8 cellular contexts compared by ENCODE assay signal in genomic region chr18:76491436-76491800, GRCh38. TPM values are rescaled to one million over a fixed set of nuclear protein-coding genes. Genes with fewer than 3 reads are reported as not detected.
DNase-seq lines count a peak whose midpoint lies in the region; ATAC-seq and TF ChIP-seq lines count a peak whose summit lies in the region.

No MANE protein-coding gene starts in this region.

- H3K27me3 ChIP-seq in PC-9 (ENCODE audit: insufficient read depth, low read depth) (no peaks in the 10 kb centered on the region), aorta (ENCODE audit: control insufficient read depth in 1 of 2, insufficient read depth in 2 of 2, low read length in 1 of 2) (no peaks in the 10 kb centered on the region)

- H3K9me2 ChIP-seq in PC-9 (ENCODE audit: insufficient read depth), result no peaks in the 10 kb centered on the region

- H3K36me3 ChIP-seq in PC-9 (ENCODE audit: low read depth), result no peaks in the 10 kb centered on the region
- no peaks in the 10 kb centered on the region for H3K36me3 ChIP-seq in aorta (ENCODE audit: control insufficient read depth in 1 of 2, insufficient read depth in 2 of 2, low read length in 1 of 2)

- H3K4me3 ChIP-seq in PC-9, result peak overlapping the region; percentile 70
- H3K4me3 ChIP-seq in aorta (ENCODE audit: low read length in 2 of 2), result peak overlapping the region; percentile 54 to 97

- CTCF ChIA-PET in PC-9 (lab: Charles Lee), result no interaction called here

- H3K27ac ChIP-seq in PC-9, result peak overlapping the region; percentile 63
- no peak overlapping the region for H3K27ac ChIP-seq in aorta (ENCODE audit: low read depth in 1 of 2, low read length in 2 of 2)

- H3K4me1 ChIP-seq in PC-9 (replicated peaks; ENCODE audit: insufficient read depth), result peaks cover 14% of the 10 kb centered on the region
- H3K4me1 ChIP-seq in aorta (ENCODE audit: control insufficient read depth in 1 of 2, insufficient read depth in 2 of 2, low read length in 2 of 2), result no peaks in the 10 kb centered on the region

- no peaks in the 10 kb centered on the region for H3K9me3 Mint-ChIP-seq in HFFc6
- H3K9me3 Mint-ChIP-seq in activated naive CD4-positive, alpha-beta T cell treated with anti-CD3 and anti-CD28 coated beads, Interleukin-2, amount 50 U/mL, for 72 hours, result no peaks in the 10 kb centered on the region
- H3K9me3 Mint-ChIP-seq in osteocyte (ENCODE audit: unreplicated experiment), result no peaks in the 10 kb centered on the region

- H3K4me1 Mint-ChIP-seq in HFFc6 (ENCODE audit: low read depth) (peaks cover 53% of the 10 kb centered on the region), osteocyte (ENCODE audit: unreplicated experiment) (peaks cover 50% of the 10 kb centered on the region)

- no TSS peak for BruUV-seq in PC-9 (replicated peaks; lab: Mats Ljungman, UMichigan)

- H3K4me2 ChIP-seq in PC-9, result peak overlapping the region; percentile 90

- H3K36me3 Mint-ChIP-seq in HFFc6 (ENCODE audit: low read depth), result 0 out of 2 replicates have a peak, but pooled peaks cover 4% of the 10 kb centered on the region
- H3K36me3 Mint-ChIP-seq in activated naive CD4-positive, alpha-beta T cell treated with anti-CD3 and anti-CD28 coated beads, Interleukin-2, amount 50 U/mL, for 72 hours, result peaks cover 0 to 17% of the 10 kb centered on the region in 2 donors
- H3K36me3 Mint-ChIP-seq in osteocyte (ENCODE audit: unreplicated experiment), result no peaks in the 10 kb centered on the region

- DNase-seq in AG20443 (ENCODE audit: low spot score) (peak; percentile 86), HFFc6 (no peak), PC-9 (peak; percentile 49 to 67), head of caudate nucleus (peak in 31 of 42 donors; percentile 22 to 80 (median 57)), osteocyte (ENCODE audit: extremely low spot score, unreplicated experiment) (no peak), aorta (peak; percentile 80 to 90)
- peak in 1 of 2 donors; percentile 45 for DNase-seq in activated naive CD4-positive, alpha-beta T cell treated with anti-CD3 and anti-CD28 coated beads, Interleukin-2, amount 50 U/mL, for 72 hours (ENCODE audit: low spot score in 2 of 2)

- H3K27ac Mint-ChIP-seq in HFFc6 (peak overlapping the region; percentile 78), osteocyte (ENCODE audit: unreplicated experiment) (peak overlapping the region; percentile 91)
- H3K27ac Mint-ChIP-seq in activated naive CD4-positive, alpha-beta T cell treated with anti-CD3 and anti-CD28 coated beads, Interleukin-2, amount 50 U/mL, for 72 hours, result peak overlapping the region in 1 of 2 donors; percentile 86

- H4K20me1 ChIP-seq in PC-9 (ENCODE audit: insufficient read depth), result peaks cover 34% of the 10 kb centered on the region; the same call in 1 of the 2 replicates

- H3K27me3 Mint-ChIP-seq in HFFc6 (ENCODE audit: insufficient read depth), result peaks cover 1% of the 10 kb centered on the region
- H3K27me3 Mint-ChIP-seq in osteocyte (ENCODE audit: unreplicated experiment), result no peaks in the 10 kb centered on the region

- POLR2A ChIA-PET in PC-9 (lab: Charles Lee; ENCODE audit: unreplicated experiment), result no interaction called here

- TF ChIP-seq CTCF in HFFc6 (IDR thresholded peaks at IDR 0.05) (no peak), PC-9 (conservative IDR thresholded peaks at IDR 0.05) (no peak), osteocyte (IDR thresholded peaks at IDR 0.05) (no peak)

- H3F3A ChIP-seq in PC-9 (ENCODE audit: insufficient read depth, low read depth), result peaks cover 12% of the 10 kb centered on the region

- H3K9me3 ChIP-seq in PC-9 (ENCODE audit: insufficient read depth, low read depth) (no peaks in the 10 kb centered on the region), aorta (ENCODE audit: control insufficient read depth, low read length) (no peaks in the 10 kb centered on the region)

- WGBS in aorta, 2 donors, result 0 to 2% methylated on average over 9 to 33 of the region's 37 CpGs

- intact Hi-C loops in PC-9 (cut with micrococcal nuclease; ENCODE audit: unreplicated experiment), result loop anchor here (5.0 kb wide), 1 partner anchor 196 kb away; no protein-coding TSS in a partner anchor
- intact Hi-C loops in head of caudate nucleus (cut with DNase I), result no loop called here
- intact Hi-C loops in aorta (cut with DNase I), result loop anchor here in 1 of 2 donors (10.0 kb wide), 1 partner anchor 123 kb away; no protein-coding TSS in a partner anchor

- H3K4me3 Mint-ChIP-seq in HFFc6, result peak overlapping the region; percentile 90
- peak overlapping the region; percentile 91 for H3K4me3 Mint-ChIP-seq in osteocyte (ENCODE audit: unreplicated experiment)

- ATAC-seq in activated naive CD4-positive, alpha-beta T cell treated with anti-CD3 and anti-CD28 coated beads, Interleukin-2, amount 50 U/mL, for 72 hours, result peak; percentile 12 to 39
- ATAC-seq in aorta (ENCODE audit: low FRiP score), result peak; percentile 2
- ATAC-seq in GM18502 (IDR thresholded peaks at IDR 0.05; ENCODE audit: poor library complexity, unreplicated experiment), result no peak

- H3K79me2 ChIP-seq in PC-9 (ENCODE audit: low read depth), result peaks cover 59% of the 10 kb centered on the region

- peak overlapping the region; percentile 85 for H2AFZ ChIP-seq in PC-9

RNA-seq across cellular contexts. Expression of gene ZNF516, which starts 3.6 kb away (rescaled TPM):
- total RNA-seq in HFFc6 (2021; fragmentation: NEBNext Ultra II Directional; extraction: Animal tissue kit (Norgen Biotek cat#: 25700)), result 10 to 100 TPM; 34.6 to 52.2 (median 42.2) TPM
- total RNA-seq in PC-9 (2021) (31.5 and 32.7 TPM in 2 replicates), osteocyte (36.3 and 39.3 TPM in 2 replicates), aorta (10 to 100 TPM; 26.0 to 55.6 TPM)
- total RNA-seq in activated naive CD4-positive, alpha-beta T cell treated with anti-CD3 and anti-CD28 coated beads, Interleukin-2, amount 50 U/mL, for 72 hours, result 10 to 100 TPM in 1 of 2 donors, 1 to 10 TPM in 1; 7.9 to 13.8 TPM
- 1 to 10 TPM; 2.0 to 8.1 TPM for polyA plus RNA-seq in aorta

Comparison
In these comparisons a context has a peak if more than half of its experiments do, and no peak if none do; other contexts are left out.
1. DNase-seq: peak in AG20443 (single experiment), PC-9 (2 of 2), head of caudate nucleus (31 of 42) and aorta (2 of 2); none in HFFc6 (single experiment) and osteocyte (single experiment).